1 cellular context compared by ENCODE assay signal in the genomic region with DNA sequence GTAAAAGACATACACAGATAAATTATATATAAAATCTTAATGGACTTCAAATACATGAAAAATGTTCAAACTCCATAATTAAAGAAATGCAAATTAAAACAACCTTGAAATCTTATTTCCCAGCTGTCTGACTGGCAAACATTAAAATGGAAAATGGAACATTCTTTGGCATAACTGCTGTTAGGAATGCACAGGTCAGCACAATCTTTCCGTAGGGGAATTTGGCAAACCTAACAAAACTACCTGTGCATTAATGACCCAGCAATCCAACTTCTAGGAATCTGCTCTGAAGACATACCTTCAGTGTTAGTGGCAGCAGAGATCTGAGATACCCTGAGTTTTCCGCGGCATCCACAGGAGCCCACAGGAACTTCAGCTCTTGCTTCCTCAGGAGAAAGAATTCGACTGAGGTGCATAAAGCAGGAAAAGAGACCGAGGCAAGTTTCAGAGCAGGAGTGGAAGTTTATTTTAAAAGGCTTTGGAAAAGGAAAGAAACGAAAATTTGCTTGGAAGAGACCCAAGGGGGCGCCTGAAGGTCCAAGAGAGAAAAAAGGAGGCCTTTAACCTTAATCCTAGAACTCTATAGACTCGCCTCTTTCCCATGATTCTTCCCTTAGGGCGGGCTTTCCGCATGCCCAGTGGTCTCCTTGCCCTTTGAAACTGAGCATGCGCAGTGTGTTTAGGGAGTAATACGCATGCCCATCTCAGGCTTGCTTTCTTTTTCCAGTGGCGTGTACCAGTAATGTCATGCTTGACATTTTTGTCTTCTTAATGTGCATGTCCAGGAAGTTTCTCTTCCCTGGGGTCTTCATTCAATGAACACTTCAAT.
TF ChIP-seq lines count a peak whose summit lies in the region.

No MANE protein-coding gene starts in this region.

TF ChIP-seq in IMR-90, 13 proteins besides CTCF, POLR2A, EP300 and RAD21:
- no peak for TF ChIP-seq USF2 (IDR thresholded peaks at IDR 0.05; ENCODE audit: low read depth, low read length)
- no peak for TF ChIP-seq CHD1 (IDR thresholded peaks at IDR 0.05; ENCODE audit: low read depth, low read length)
- peak; percentile 56 for TF ChIP-seq MAFK (IDR thresholded peaks at IDR 0.05; ENCODE audit: low read depth, low read length)
- no peak for TF ChIP-seq SMC3 (IDR thresholded peaks at IDR 0.05; ENCODE audit: low read depth, low read length)
